ENCODE assay signal across 34 cellular contexts in genomic region chr7:56578612-56579011, GRCh38.
"Had no signal": no experiment of that assay in that cellular context is flagged by ENCODE, and none has a peak within 500 bp of the region (broad histone marks: within the 10 kb centered on the region; RNA-seq: fewer than 3 reads in every experiment).

No MANE protein-coding gene starts in this region.

- H3K9me3 ChIP-seq: MG63 had no signal

- H3K4me3 ChIP-seq: MG63 had no signal

- H3K27me3 ChIP-seq: MG63 had no signal

- H3K36me3 ChIP-seq: MG63 had no signal

- DNase-seq: Karpas-422, Kasumi-1, MG63, MM.1S, MV-4-11, NCI-H1048, NCI-H1092, NCI-H1092 treated with DMSO at 0.1 percent for 48 hours, NCI-H1105, NCI-H1105 treated with DMSO at 0.1 percent for 48 hours, NCI-H1417, NCI-H1417 treated with DMSO at 0.1 percent for 48 hours, NCI-H1436, NCI-H1436 treated with DMSO at 0.1 percent for 48 hours, NCI-H146, NCI-H1694, NCI-H1694 treated with DMSO at 0.1 percent for 48 hours, NCI-H187, NCI-H187 treated with DMSO at 0.1 percent for 48 hours, NCI-H1930, NCI-H2029, NCI-H2029 treated with DMSO at 0.1 percent for 48 hours, NCI-H2081, NCI-H2081 treated with DMSO at 0.1 percent for 48 hours, NCI-H2107, NCI-H2171, NCI-H2171 treated with DMSO at 0.1 percent for 48 hours, NCI-H2227 treated with DMSO at 0.1 percent for 48 hours, NCI-H226, NCI-H345, NCI-H446, NCI-H446 treated with DMSO at 0.1 percent for 48 hours, NCI-H510A, NCI-H510A treated with DMSO at 0.1 percent for 48 hours had no signal
